ENCODE assay signal across 9 cellular contexts in the genomic region with DNA sequence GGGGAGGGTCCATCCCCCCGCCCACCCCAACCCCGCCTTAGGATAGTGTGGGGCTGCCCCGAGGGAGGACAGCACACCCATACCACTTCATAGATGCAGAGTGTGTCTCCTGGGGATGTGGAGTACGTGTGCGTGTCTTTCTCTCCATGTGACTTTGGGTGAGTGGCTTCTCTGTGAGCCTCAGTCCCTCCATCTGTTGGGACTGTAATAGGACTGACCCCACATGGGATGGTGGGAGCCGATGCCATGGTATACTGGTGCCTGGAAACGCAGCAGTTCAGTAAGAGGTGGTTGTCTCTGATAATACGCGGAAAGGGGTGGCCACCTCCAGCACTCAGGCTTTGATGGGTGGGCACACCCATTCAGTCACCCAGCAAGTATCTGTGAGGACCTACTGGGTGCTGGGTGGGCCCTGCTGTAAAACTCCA. TPM values are rescaled to one million over a fixed set of nuclear protein-coding genes. Genes with fewer than 3 reads are reported as not detected.
A peak's percentile ranks its signal among the peaks of the same experiment; 100 is the strongest.
DNase-seq lines count a peak whose midpoint lies in the region; ATAC-seq and TF ChIP-seq lines count a peak whose summit lies in the region.
"Had no signal": no experiment of that assay in that cellular context is flagged by ENCODE, and none has a peak within 500 bp of the region (broad histone marks: within the 10 kb centered on the region; RNA-seq: fewer than 3 reads in every experiment).

No MANE protein-coding gene starts in this region.

- H3K27ac ChIP-seq in DOHH2 (ENCODE audit: low read depth, low read length) (peak overlapping the region; percentile 93), OCI-LY1 (ENCODE audit: low read depth, low read length, poor library complexity, severe bottlenecking) (peak overlapping the region; percentile 82), neuronal stem cell (replicated peaks; ENCODE audit: low read length) (peak overlapping the region; percentile 3)
- H3K27ac ChIP-seq in effector memory CD4-positive, alpha-beta T cell (ENCODE audit: insufficient read depth, low read length, poor library complexity, severe bottlenecking) = peak overlapping the region; percentile 89

- H3K4me2 ChIP-seq in DOHH2 (ENCODE audit: low read length) (peak overlapping the region; percentile 100), OCI-LY1 (ENCODE audit: low read length) (peak overlapping the region; percentile 97), neuronal stem cell (ENCODE audit: insufficient read depth, low read length, poor library complexity, severe bottlenecking) (peak overlapping the region; percentile 62)

- H3K9me3 ChIP-seq in DOHH2 (ENCODE audit: control insufficient read depth, insufficient read depth, low read length) (no peaks in the 10 kb centered on the region), OCI-LY1 (ENCODE audit: low read length) (no peaks in the 10 kb centered on the region), neuronal stem cell (replicated peaks in 1 of 2; ENCODE audit: control insufficient read depth in 2 of 2, insufficient read depth in 1 of 2, low read depth in 1 of 2, low read length in 2 of 2) (no peaks in the 10 kb centered on the region)
- no peaks in the 10 kb centered on the region for H3K9me3 ChIP-seq in effector memory CD4-positive, alpha-beta T cell (ENCODE audit: control insufficient read depth, low read length)

- H3K27me3 ChIP-seq in DOHH2 (ENCODE audit: control insufficient read depth, low read length) (no peaks in the 10 kb centered on the region), OCI-LY1 (ENCODE audit: insufficient read depth, low read length) (no peaks in the 10 kb centered on the region), neuronal stem cell (ENCODE audit: control insufficient read depth in 3 of 3, insufficient read depth in 3 of 3, low read depth in 1 of 3, low read length in 3 of 3) (no peaks in the 10 kb centered on the region)
- no peaks in the 10 kb centered on the region for H3K27me3 ChIP-seq in effector memory CD4-positive, alpha-beta T cell (replicated peaks; ENCODE audit: control insufficient read depth, insufficient read depth, low read length, poor library complexity, severe bottlenecking)

- peaks cover 78% of the 10 kb centered on the region for H3K36me3 ChIP-seq in DOHH2 (ENCODE audit: control insufficient read depth, low read length)
- peaks cover 27% of the 10 kb centered on the region; the same call in 1 of the 2 replicates for H3K36me3 ChIP-seq in OCI-LY1 (ENCODE audit: insufficient read depth, low read length)
- H3K36me3 ChIP-seq in effector memory CD4-positive, alpha-beta T cell (ENCODE audit: control insufficient read depth, insufficient read depth, low read length) = peaks cover 21% of the 10 kb centered on the region
- peaks cover 33 to 50% of the 10 kb centered on the region in 2 donors for H3K36me3 ChIP-seq in neuronal stem cell (replicated peaks in 1 of 2; ENCODE audit: control insufficient read depth in 2 of 2, insufficient read depth in 2 of 2, low read length in 2 of 2)

- H3K79me2 ChIP-seq in DOHH2 (ENCODE audit: control insufficient read depth, low read length) = peaks cover 42% of the 10 kb centered on the region
- no peaks in the 10 kb centered on the region for H3K79me2 ChIP-seq in OCI-LY1 (ENCODE audit: insufficient read depth, low read length)

- no peak overlapping the region for H2AFZ ChIP-seq in OCI-LY1 (ENCODE audit: low read length)
- no peak overlapping the region for H2AFZ ChIP-seq in neuronal stem cell (ENCODE audit: low read length)

- H4K20me1 ChIP-seq in DOHH2 (ENCODE audit: control insufficient read depth, insufficient read depth, low read depth, low read length) (no peaks in the 10 kb centered on the region), OCI-LY1 (ENCODE audit: insufficient read depth, low read length) (no peaks in the 10 kb centered on the region)

- no peak overlapping the region for H3K4ac ChIP-seq in neuronal stem cell (ENCODE audit: low read length)

- no peak for TF ChIP-seq CTCF in DOHH2 (IDR thresholded peaks at IDR 0.05; ENCODE audit: low read depth, low read length, poor library complexity, severe bottlenecking)
- no peak for TF ChIP-seq CTCF in OCI-LY1 (IDR thresholded peaks at IDR 0.05; ENCODE audit: low read length)

- no peak overlapping the region for H4K91ac ChIP-seq in neuronal stem cell (ENCODE audit: low read depth, low read length, poor library complexity)

- H3K9ac ChIP-seq in OCI-LY1 (ENCODE audit: low read length) (peak overlapping the region; percentile 87; the same call in 1 of the 2 replicates), neuronal stem cell (ENCODE audit: low read depth, low read length, poor library complexity) (no peak overlapping the region)

- H2BK15ac ChIP-seq in neuronal stem cell (ENCODE audit: low read length) = peak overlapping the region; percentile 89

- H3K79me1 ChIP-seq in neuronal stem cell (ENCODE audit: low read depth, low read length) = peaks cover 9% of the 10 kb centered on the region

- peak overlapping the region; percentile 88 for H3K4me3 ChIP-seq in DOHH2 (ENCODE audit: low read length)
- H3K4me3 ChIP-seq in OCI-LY1 (ENCODE audit: low read depth, low read length, poor library complexity, severe bottlenecking) = peak overlapping the region; percentile 89
- H3K4me3 ChIP-seq in effector memory CD4-positive, alpha-beta T cell (ENCODE audit: insufficient read depth, low read depth, low read length, poor library complexity, severe bottlenecking) = peak overlapping the region; percentile 87
- no peak overlapping the region for H3K4me3 ChIP-seq in neuronal stem cell (ENCODE audit: low read length in 2 of 2)

- H3K18ac ChIP-seq in neuronal stem cell (ENCODE audit: low read length) = peak overlapping the region; percentile 94

- peaks cover 76% of the 10 kb centered on the region for H3K4me1 ChIP-seq in DOHH2 (ENCODE audit: control insufficient read depth, low read length)
- peaks cover 72% of the 10 kb centered on the region for H3K4me1 ChIP-seq in OCI-LY1 (ENCODE audit: insufficient read depth, low read length, severe bottlenecking)
- peaks cover 40% of the 10 kb centered on the region for H3K4me1 ChIP-seq in effector memory CD4-positive, alpha-beta T cell (ENCODE audit: control insufficient read depth, insufficient read depth, low read length, poor library complexity, severe bottlenecking)
- peaks cover 7 to 12% of the 10 kb centered on the region in 2 donors for H3K4me1 ChIP-seq in neuronal stem cell (ENCODE audit: control insufficient read depth in 2 of 2, insufficient read depth in 1 of 2, low read depth in 1 of 2, low read length in 2 of 2)

- H3K14ac ChIP-seq in neuronal stem cell (ENCODE audit: low read length) = no peak overlapping the region

- peak overlapping the region; percentile 81 for H2BK120ac ChIP-seq in neuronal stem cell (ENCODE audit: low read depth, low read length)

- no peak for ATAC-seq in HG02973 (IDR thresholded peaks at IDR 0.05; ENCODE audit: unreplicated experiment)

- peak overlapping the region; percentile 97 for H2AK5ac ChIP-seq in neuronal stem cell (ENCODE audit: low read depth, low read length)

- WGBS in neuronal stem cell (ENCODE audit: extremely low coverage in 2 of 2, insufficient read length in 2 of 2, insufficient replicate concordance in 1 of 2), 2 donors = no CpG with 5 or more reads among the region's 9 CpGs

- H3K23ac ChIP-seq in neuronal stem cell (ENCODE audit: low read depth, low read length, poor library complexity) = peak overlapping the region; percentile 87

- DNase-seq in effector memory CD4-positive, alpha-beta T cell = peak in 1 of 3 donors; percentile 19
- DNase-seq in neuronal stem cell (ENCODE audit: low spot score) (no peak), ureter (ENCODE audit: low spot score) (no peak), H4 (ENCODE audit: low spot score) (no peak), kidney glomerular epithelial cell (lab: John Stamatoyannopoulos, UW) (no peak)

- H4K8ac ChIP-seq in neuronal stem cell (ENCODE audit: low read depth, low read length) = peak overlapping the region; percentile 3

- H2BK5ac ChIP-seq in neuronal stem cell (ENCODE audit: low read length) = peak overlapping the region; percentile 87

- H2BK12ac ChIP-seq in neuronal stem cell (ENCODE audit: low read length) = no peak overlapping the region

- H3F3A ChIP-seq in DOHH2 (ENCODE audit: control insufficient read depth, insufficient read depth) (peaks cover 35% of the 10 kb centered on the region), OCI-LY1 (ENCODE audit: insufficient read depth, low read length) (0 out of 2 replicates have a peak, but pooled peaks cover 5% of the 10 kb centered on the region)

- H3K9me2 ChIP-seq in DOHH2 (replicated peaks; ENCODE audit: control insufficient read depth, low read length) = no peaks in the 10 kb centered on the region
- no peaks in the 10 kb centered on the region for H3K9me2 ChIP-seq in OCI-LY1 (ENCODE audit: low read depth, low read length)

RNA-seq across cellular contexts. Expression of a gene that starts 0.8 kb away (rescaled TPM):
- polyA plus RNA-seq in neuronal stem cell (2013, experiment 1 of 2) = 37.2 TPM
- polyA plus RNA-seq in neuronal stem cell (2013, experiment 2 of 2) = 37.3 TPM
- 57.1 TPM for total RNA-seq in ureter
- 14.3 and 18.0 TPM in 2 replicates for total RNA-seq in H4 (2014; rRNA removed; shearing (Covaris generic))

RNA-seq across cellular contexts. Expression of a gene that starts 28.1 kb away (rescaled TPM):
- polyA plus RNA-seq in neuronal stem cell (2013, experiment 1 of 2) = 16.8 TPM
- 16.0 TPM for polyA plus RNA-seq in neuronal stem cell (2013, experiment 2 of 2)
- 20.6 TPM for total RNA-seq in ureter
- total RNA-seq in H4 (2014; rRNA removed; shearing (Covaris generic)) = 16.2 and 33.4 TPM in 2 replicates

RNA-seq across cellular contexts. Expression of a gene that starts 28.5 kb away (rescaled TPM):
- polyA plus RNA-seq in neuronal stem cell (2013, experiment 1 of 2) = 94.3 TPM
- polyA plus RNA-seq in neuronal stem cell (2013, experiment 2 of 2) = 93.2 TPM
- total RNA-seq in ureter = 67.6 TPM
- 29.9 and 33.5 TPM in 2 replicates for total RNA-seq in H4 (2014; rRNA removed; shearing (Covaris generic))

RNA-seq across cellular contexts. Expression of a gene that starts 56.7 kb away (rescaled TPM):
- 6.5 TPM for polyA plus RNA-seq in neuronal stem cell (2013, experiment 1 of 2)
- 6.5 TPM for polyA plus RNA-seq in neuronal stem cell (2013, experiment 2 of 2)
- 25.6 TPM for total RNA-seq in ureter
- 0.56 and 0.78 TPM in 2 replicates for total RNA-seq in H4 (2014; rRNA removed; shearing (Covaris generic))
- total RNA-seq: NCI-H460 had no signal

Comparison
In these comparisons a context has a peak if more than half of its experiments do, and no peak if none do; other contexts are left out.
1. H3K27ac ChIP-seq: peak in every context shown above with its lines; median percentile 93 in DOHH2; 89 in effector memory CD4-positive, alpha-beta T cell; 82 in OCI-LY1; 3 in neuronal stem cell.
2. H3K4me3 ChIP-seq: peak in DOHH2 (single experiment), OCI-LY1 (single experiment) and effector memory CD4-positive, alpha-beta T cell (single experiment); none in neuronal stem cell (0 of 2).
3. Peak in every context shown above with its lines, with median percentiles within 50 percentile points of each other: H3K4me2 ChIP-seq.